Comparison of ENCODE assay signal across 13 cellular contexts in the genomic region with DNA sequence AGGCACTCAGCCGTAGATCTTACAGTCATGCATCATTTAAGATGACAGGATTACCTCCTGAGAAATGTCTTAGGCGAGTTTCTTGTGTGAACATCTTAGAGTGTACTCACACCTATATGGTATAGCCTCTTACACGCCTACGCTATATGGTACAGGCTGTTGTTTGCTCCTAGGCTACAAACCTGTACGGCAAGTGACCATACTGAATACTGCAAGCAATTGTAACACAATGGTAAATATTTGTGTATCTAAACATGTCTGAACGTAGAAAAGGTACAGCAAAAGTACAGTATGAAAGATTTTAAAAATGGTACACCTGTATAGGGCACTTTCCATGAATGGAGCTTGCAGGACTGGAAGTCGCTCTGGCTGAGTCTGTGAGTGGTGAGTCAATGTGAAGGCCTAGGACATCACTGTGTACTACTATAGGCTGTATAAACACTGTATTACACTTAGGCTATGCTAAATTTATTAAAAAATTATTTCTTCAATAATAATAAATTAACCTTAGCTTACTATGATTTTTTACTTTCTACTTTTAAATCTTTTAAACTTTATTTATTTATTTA. TPM values are rescaled to one million over a fixed set of nuclear protein-coding genes. Genes with fewer than 3 reads are reported as not detected.
A peak's percentile ranks its signal among the peaks of the same experiment; 100 is the strongest.
DNase-seq lines count a peak whose midpoint lies in the region; ATAC-seq, FAIRE-seq and TF ChIP-seq lines count a peak whose summit lies in the region.
"Had no signal": no experiment of that assay in that cellular context is flagged by ENCODE, and none has a peak within 500 bp of the region (broad histone marks: within the 10 kb centered on the region; RNA-seq: fewer than 3 reads in every experiment).

No MANE protein-coding gene starts in this region.

- H3K9me3 ChIP-seq in HUES64 (ENCODE audit: insufficient read depth, low read depth, low read length) = no peaks in the 10 kb centered on the region
- H3K9me3 ChIP-seq: HAP-1 had no signal

- H3K36me3 Mint-ChIP-seq in CD14-positive monocyte = peaks cover 0 to 2% of the 10 kb centered on the region in 2 donors
- H3K36me3 Mint-ChIP-seq in natural killer cell treated with Interleukin-12 subunit alpha and Interleukin-12 subunit beta and Interleukin-15 and Interleukin-18, amount 100 ng/mL, for 72 hours = no peaks in the 10 kb centered on the region

- H3K36me3 ChIP-seq in HUES64 (ENCODE audit: insufficient read depth, low read length) (no peaks in the 10 kb centered on the region), bronchial epithelial cell (ENCODE audit: control insufficient read depth, insufficient read depth, low read length) (no peaks in the 10 kb centered on the region)
- H3K36me3 ChIP-seq: HAP-1, SJCRH30 had no signal

- peaks cover 8% of the 10 kb centered on the region for H3K4me1 Mint-ChIP-seq in CD14-positive monocyte
- H3K4me1 Mint-ChIP-seq in natural killer cell treated with Interleukin-12 subunit alpha and Interleukin-12 subunit beta and Interleukin-15 and Interleukin-18, amount 100 ng/mL, for 72 hours (ENCODE audit: low read depth in 2 of 2) = peaks cover 0 to 5% of the 10 kb centered on the region in 2 donors

- peak overlapping the region; percentile 7 to 75 for H3K4me3 Mint-ChIP-seq in CD14-positive monocyte
- peak overlapping the region; percentile 51 for H3K4me3 Mint-ChIP-seq in natural killer cell treated with Interleukin-12 subunit alpha and Interleukin-12 subunit beta and Interleukin-15 and Interleukin-18, amount 100 ng/mL, for 72 hours

- intact Hi-C loops in CD14-positive monocyte (cut with micrococcal nuclease) = no loop called here

- peaks cover 81 to 97% (median 91%) of the 10 kb centered on the region in 3 donors for H3K27me3 Mint-ChIP-seq in CD14-positive monocyte (ENCODE audit: low read depth in 3 of 3)
- peaks cover 61 to 83% of the 10 kb centered on the region in 2 donors for H3K27me3 Mint-ChIP-seq in natural killer cell treated with Interleukin-12 subunit alpha and Interleukin-12 subunit beta and Interleukin-15 and Interleukin-18, amount 100 ng/mL, for 72 hours

- H3K4me3 ChIP-seq in HUES64 (ENCODE audit: low read length) = peak overlapping the region; percentile 64
- peak overlapping the region; percentile 84 for H3K4me3 ChIP-seq in bronchial epithelial cell (ENCODE audit: low read depth, low read length)
- H3K4me3 ChIP-seq: HAP-1, SJCRH30 had no signal

- WGBS in HUES64 = 94% methylated on average over 7 of the region's 7 CpGs

- FAIRE-seq in bronchial epithelial cell (lab: Jason Lieb, UNC) = no peak

- ATAC-seq in natural killer cell treated with Interleukin-12 subunit alpha and Interleukin-12 subunit beta and Interleukin-15 and Interleukin-18, amount 100 ng/mL, for 72 hours = no peak

- no peak overlapping the region for H3K9ac ChIP-seq in HUES64 (ENCODE audit: low read depth, low read length)

- H3K27me3 ChIP-seq in HUES64 (ENCODE audit: insufficient read depth, low read length) = peaks cover 58% of the 10 kb centered on the region
- H3K27me3 ChIP-seq in bronchial epithelial cell (ENCODE audit: control insufficient read depth, insufficient read depth, low read length) = no peaks in the 10 kb centered on the region
- H3K27me3 ChIP-seq: SJCRH30 had no signal

- TF ChIP-seq CTCF in CD14-positive monocyte (IDR thresholded peaks at IDR 0.05) (no peak), bronchial epithelial cell (IDR thresholded peaks at IDR 0.05; ENCODE audit: insufficient read depth, low read length, severe bottlenecking) (no peak)

- no peak overlapping the region for H3K27ac Mint-ChIP-seq in CD14-positive monocyte
- H3K27ac Mint-ChIP-seq in natural killer cell treated with Interleukin-12 subunit alpha and Interleukin-12 subunit beta and Interleukin-15 and Interleukin-18, amount 100 ng/mL, for 72 hours = no peak overlapping the region

- peaks cover 0 to 19% (median 3%) of the 10 kb centered on the region in 7 donors for H3K9me3 Mint-ChIP-seq in CD14-positive monocyte
- no peaks in the 10 kb centered on the region for H3K9me3 Mint-ChIP-seq in natural killer cell treated with Interleukin-12 subunit alpha and Interleukin-12 subunit beta and Interleukin-15 and Interleukin-18, amount 100 ng/mL, for 72 hours

- no peak overlapping the region for H3K27ac ChIP-seq in HUES64 (ENCODE audit: low read depth, low read length)
- H3K27ac ChIP-seq: coronary artery, SJCRH30 had no signal

- no peaks in the 10 kb centered on the region for H3K4me1 ChIP-seq in HUES64 (ENCODE audit: insufficient read depth, low read length)
- H3K4me1 ChIP-seq: HAP-1, SJCRH30 had no signal

- DNase-seq in CD14-positive monocyte (ENCODE audit: low spot score) (no peak), bronchial epithelial cell (ENCODE audit: low read depth) (peak; percentile 43), globus pallidus (ENCODE audit: low spot score) (no peak), KBM-7 (no peak), mesenteric fat pad (ENCODE audit: low spot score) (no peak)
- no peak for DNase-seq in natural killer cell treated with Interleukin-12 subunit alpha and Interleukin-12 subunit beta and Interleukin-15 and Interleukin-18, amount 100 ng/mL, for 72 hours (ENCODE audit: low spot score)
- no peak for DNase-seq in activated CD4-positive, CD25-positive, alpha-beta regulatory T cell (lab: John Stamatoyannopoulos, UW)
- DNase-seq: activated CD8-positive, alpha-beta memory T cell treated with anti-CD3 and anti-CD28 coated beads, Interleukin-2, amount 50 U/mL, for 4 hours; DMS79 treated with DMSO at 0.1 percent for 48 hours; SJCRH30 had no signal

- in situ Hi-C loops in KBM-7 (cut with MboI; ENCODE audit: low pct_unique_long_range_greater_than_20kb, low sequenced_read_pairs) = no loop called here

RNA-seq across cellular contexts. Expression of gene IL20RA, which starts 0.5 kb away (rescaled TPM):
- not detected for polyA plus RNA-seq in CD14-positive monocyte
- polyA plus RNA-seq in HUES64 (2013, experiment 1 of 2) = 0.70 TPM
- polyA plus RNA-seq in HUES64 (2013, experiment 2 of 2) = 0.95 TPM
- total RNA-seq in bronchial epithelial cell (4.5 and 10.5 TPM in 2 replicates), mesenteric fat pad (0.93 TPM)
- total RNA-seq in natural killer cell treated with Interleukin-12 subunit alpha and Interleukin-12 subunit beta and Interleukin-15 and Interleukin-18, amount 100 ng/mL, for 72 hours = not detected
